8 cellular contexts compared by ENCODE assay signal in the genomic region with DNA sequence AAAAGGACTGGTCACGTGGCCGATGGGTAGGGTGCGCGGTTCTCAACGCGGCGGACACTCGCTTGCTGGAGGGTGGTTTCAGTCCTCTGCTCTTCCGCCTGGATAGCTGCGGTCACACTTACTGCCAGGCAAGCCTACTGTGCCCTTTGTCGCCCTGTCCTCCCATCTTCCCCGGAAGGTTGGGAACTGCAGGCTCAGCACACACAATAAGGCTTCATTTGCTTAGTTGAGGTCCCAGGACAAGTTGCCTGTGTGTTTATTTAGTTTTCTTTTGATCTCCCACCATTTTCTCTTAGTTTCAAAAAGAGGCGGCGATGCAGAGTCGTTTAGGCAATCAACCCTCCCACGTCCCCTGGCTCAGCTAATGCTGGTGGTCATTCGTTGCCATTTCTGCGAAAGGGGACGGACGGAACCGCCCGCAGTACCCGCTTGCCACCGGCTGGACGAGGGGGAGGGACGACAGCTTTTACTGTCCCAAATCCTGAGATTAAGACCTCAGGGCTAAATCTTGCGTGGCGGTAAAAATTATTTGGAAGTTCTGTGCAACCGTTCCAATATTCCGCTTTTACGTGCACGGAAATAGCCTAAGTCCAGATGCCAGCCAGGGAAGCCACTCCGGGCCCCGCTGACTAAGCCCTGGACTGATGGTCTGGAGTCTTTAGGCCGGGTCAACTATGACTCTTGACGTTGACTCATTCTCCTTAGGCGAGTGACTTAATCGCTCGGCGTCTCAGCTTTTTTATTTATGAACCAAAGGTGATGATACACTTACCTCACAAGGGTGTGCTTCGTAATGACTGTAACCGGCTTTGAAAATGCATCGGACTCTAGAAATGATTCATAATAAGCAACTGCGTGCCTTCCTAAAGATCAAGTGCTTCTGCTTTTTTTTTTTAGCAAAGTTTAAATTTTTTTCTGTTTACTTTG. TPM values are rescaled to one million over a fixed set of nuclear protein-coding genes. Genes with fewer than 3 reads are reported as not detected.
DNase-seq lines count a peak whose midpoint lies in the region; ATAC-seq and TF ChIP-seq lines count a peak whose summit lies in the region.

No MANE protein-coding gene starts in this region.

- H3K36me3 ChIP-seq in mesodermal cell (ENCODE audit: control insufficient read depth, insufficient read depth, low read length), result peaks cover 23% of the 10 kb centered on the region

- POLR2A ChIA-PET in activated CD8-positive, alpha-beta T cell treated with anti-CD3 and anti-CD28 coated beads for 36 hours (lab: Charles Lee), result interaction anchor here (0.6 to 5.1 kb wide), 16 partner anchors 8 to 635 kb away, joined by 3 to 58 read pairs (median 4); a partner anchor contains a TSS

- H3K36me3 Mint-ChIP-seq in activated CD8-positive, alpha-beta T cell treated with anti-CD3 and anti-CD28 coated beads for 36 hours (ENCODE audit: low read depth), result peaks cover 19% of the 10 kb centered on the region

- CTCF ChIA-PET in activated CD8-positive, alpha-beta T cell treated with anti-CD3 and anti-CD28 coated beads for 36 hours (lab: Charles Lee), result interaction anchor here (0.6 to 3.2 kb wide), 7 partner anchors 15 to 476 kb away, joined by 3 to 27 read pairs (median 4); a partner anchor contains a TSS

- H3K27ac Mint-ChIP-seq in activated CD8-positive, alpha-beta T cell treated with anti-CD3 and anti-CD28 coated beads for 36 hours, result peak overlapping the region; percentile 95

- peak overlapping the region; percentile 99 for H3K4me3 ChIP-seq in mesodermal cell (ENCODE audit: extremely low read depth, insufficient read depth, low read length, poor library complexity, severe bottlenecking)

- ATAC-seq in GM18502 (IDR thresholded peaks at IDR 0.05; ENCODE audit: poor library complexity, unreplicated experiment) (peak; percentile 55), HG02642 (IDR thresholded peaks at IDR 0.05; ENCODE audit: poor library complexity, unreplicated experiment) (peak; percentile 43)
- peak; percentile 50 for ATAC-seq in activated CD8-positive, alpha-beta T cell treated with anti-CD3 and anti-CD28 coated beads for 36 hours

- DNase-seq in NCI-H2227 (lab: John Stamatoyannopoulos, UW; ENCODE audit: unreplicated experiment), result peak; percentile 64
- peak; percentile 82 for DNase-seq in activated CD8-positive, alpha-beta T cell treated with anti-CD3 and anti-CD28 coated beads for 36 hours
- peak; percentile 42 for DNase-seq in effector CD4-positive, alpha-beta T cell
- DNase-seq in stimulated activated CD8-positive, alpha-beta memory T cell treated with anti-CD3 and anti-CD28 coated beads, Interleukin-15, amount 100 ng/mL, for 48 hours (ENCODE audit: low read depth in 2 of 2), result peak; percentile 43
- no peak for DNase-seq in retina

- H3K9me3 Mint-ChIP-seq in activated CD8-positive, alpha-beta T cell treated with anti-CD3 and anti-CD28 coated beads for 36 hours, result no peaks in the 10 kb centered on the region

- H3K9me3 ChIP-seq in mesodermal cell (ENCODE audit: control insufficient read depth, low read length), result peaks cover 17% of the 10 kb centered on the region

- TF ChIP-seq CTCF in activated CD8-positive, alpha-beta T cell treated with anti-CD3 and anti-CD28 coated beads for 36 hours (IDR thresholded peaks at IDR 0.05), result no peak

- H3K27me3 Mint-ChIP-seq in activated CD8-positive, alpha-beta T cell treated with anti-CD3 and anti-CD28 coated beads for 36 hours, result no peaks in the 10 kb centered on the region

- H3K4me1 Mint-ChIP-seq in activated CD8-positive, alpha-beta T cell treated with anti-CD3 and anti-CD28 coated beads for 36 hours (ENCODE audit: low read depth), result peaks cover 35% of the 10 kb centered on the region

- H3K4me1 ChIP-seq in mesodermal cell (ENCODE audit: control insufficient read depth, insufficient read depth, low read length, poor library complexity, severe bottlenecking), result peaks cover 3% of the 10 kb centered on the region

- 82 to 83% methylated on average over 35 to 37 of the region's 44 CpGs for WGBS in mesodermal cell (ENCODE audit: insufficient coverage in 2 of 2), 2 experiments

- intact Hi-C loops in activated CD8-positive, alpha-beta T cell treated with anti-CD3 and anti-CD28 coated beads for 36 hours (cut with micrococcal nuclease), result loop anchor here (5.0 to 10.0 kb wide), 4 partner anchors 68 to 445 kb away; a partner anchor contains a TSS

- H3K27ac ChIP-seq in mesodermal cell (ENCODE audit: low read depth, low read length, severe bottlenecking), result peak overlapping the region; percentile 50

- peak overlapping the region; percentile 88 for H3K4me3 Mint-ChIP-seq in activated CD8-positive, alpha-beta T cell treated with anti-CD3 and anti-CD28 coated beads for 36 hours

RNA-seq across cellular contexts. Expression of a gene that starts 0.7 kb away (rescaled TPM):
- 100 to 1,000 TPM; 118 to 121 TPM for total RNA-seq in activated CD8-positive, alpha-beta T cell treated with anti-CD3 and anti-CD28 coated beads for 36 hours
- 103 TPM for polyA plus RNA-seq in mesodermal cell (2013, experiment 1 of 2)
- 101 TPM for polyA plus RNA-seq in mesodermal cell (2013, experiment 2 of 2)
